ENCODE assay signal across 10 cellular contexts in the genomic region with DNA sequence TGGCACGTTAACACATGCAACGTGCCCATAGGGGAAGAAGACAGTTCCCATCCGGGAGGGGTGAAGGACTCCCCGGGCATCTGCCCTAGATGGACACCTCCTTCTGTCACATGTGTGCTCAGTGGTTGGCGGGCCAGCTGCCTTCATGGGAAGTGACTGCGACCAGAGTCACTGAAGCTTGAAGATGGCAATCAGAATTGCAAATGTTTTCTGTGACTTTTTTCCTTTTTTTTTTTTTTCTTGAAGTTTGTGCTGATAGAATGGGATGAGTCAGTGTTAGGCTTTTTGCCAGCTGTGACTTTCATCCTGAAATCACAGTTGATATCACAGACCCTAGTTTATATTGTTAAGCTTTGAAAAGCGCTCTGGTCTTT.
A peak's percentile ranks its signal among the peaks of the same experiment; 100 is the strongest.
DNase-seq lines count a peak whose midpoint lies in the region; ATAC-seq and TF ChIP-seq lines count a peak whose summit lies in the region.
"Had no signal": no experiment of that assay in that cellular context is flagged by ENCODE, and none has a peak within 500 bp of the region (broad histone marks: within the 10 kb centered on the region; RNA-seq: fewer than 3 reads in every experiment).

No MANE protein-coding gene starts in this region.

- no peak overlapping the region for H3K9ac ChIP-seq in fibroblast of lung (ENCODE audit: insufficient read depth, low read length)

- H3K27ac ChIP-seq in left ventricle myocardium inferior (replicated peaks) (no peak overlapping the region), fibroblast of lung (ENCODE audit: insufficient read depth, low read length) (no peak overlapping the region), upper lobe of right lung (no peak overlapping the region), suprapubic skin (no peak overlapping the region)
- H3K27ac ChIP-seq: body of pancreas had no signal

- WGBS in suprapubic skin, result 65% methylated on average over 7 of the region's 7 CpGs

- H4K20me1 ChIP-seq in fibroblast of lung (ENCODE audit: control insufficient read depth, extremely low read depth, insufficient read depth, low read length), result no peaks in the 10 kb centered on the region

- H3K27me3 ChIP-seq in left ventricle myocardium inferior (ENCODE audit: low read depth) (no peaks in the 10 kb centered on the region), fibroblast of lung (ENCODE audit: control insufficient read depth, insufficient read depth, low read length) (no peaks in the 10 kb centered on the region), upper lobe of right lung (no peaks in the 10 kb centered on the region), suprapubic skin (no peaks in the 10 kb centered on the region)
- H3K27me3 ChIP-seq: body of pancreas had no signal

- TF ChIP-seq POLR2A in suprapubic skin (IDR thresholded peaks at IDR 0.05), result no peak

- H3K4me1 ChIP-seq in left ventricle myocardium inferior (peaks cover 9% of the 10 kb centered on the region), fibroblast of lung (ENCODE audit: control insufficient read depth, extremely low read depth, insufficient read depth, low read length) (no peaks in the 10 kb centered on the region), upper lobe of right lung (no peaks in the 10 kb centered on the region), suprapubic skin (no peaks in the 10 kb centered on the region)
- H3K4me1 ChIP-seq: body of pancreas had no signal

- H3K36me3 ChIP-seq in left ventricle myocardium inferior (peaks cover 76% of the 10 kb centered on the region), fibroblast of lung (ENCODE audit: control insufficient read depth, insufficient read depth, low read length) (no peaks in the 10 kb centered on the region), upper lobe of right lung (peaks cover 77% of the 10 kb centered on the region), suprapubic skin (peaks cover 81% of the 10 kb centered on the region)

- TF ChIP-seq CTCF in left ventricle myocardium inferior (IDR thresholded peaks at IDR 0.05; ENCODE audit: borderline replicate concordance), result no peak
- no peak for TF ChIP-seq CTCF in fibroblast of lung (conservative IDR thresholded peaks at IDR 0.05 in 1 of 2, IDR thresholded peaks at IDR 0.05 in 1 of 2; ENCODE audit: low read depth in 1 of 2, low read length in 2 of 2)
- TF ChIP-seq CTCF in upper lobe of right lung (IDR thresholded peaks at IDR 0.05), result no peak
- no peak for TF ChIP-seq CTCF in suprapubic skin (IDR thresholded peaks at IDR 0.05)

- TF ChIP-seq EP300 in suprapubic skin (IDR thresholded peaks at IDR 0.05), result no peak

- ATAC-seq in Right ventricle myocardium inferior (peak; percentile 16), HG03558 (IDR thresholded peaks at IDR 0.05; ENCODE audit: extremely low read depth, unreplicated experiment) (peak; percentile 76), upper lobe of right lung (peak; percentile 47), GM19452 (IDR thresholded peaks at IDR 0.05; ENCODE audit: unreplicated experiment) (no peak)
- ATAC-seq: body of pancreas had no signal

- intact Hi-C loops in Right ventricle myocardium inferior (cut with DNase I), result no loop called here
- intact Hi-C loops in left ventricle myocardium inferior (cut with micrococcal nuclease), result no loop called here
- intact Hi-C loops in upper lobe of right lung (cut with DNase I), result no loop called here

- H3K4me3 ChIP-seq in left ventricle myocardium inferior (no peak overlapping the region), fibroblast of lung (replicated peaks in 1 of 4; ENCODE audit: control extremely low read depth in 1 of 4, insufficient read depth in 1 of 4, low read depth in 3 of 4, low read length in 4 of 4) (no peak overlapping the region), upper lobe of right lung (no peak overlapping the region), suprapubic skin (no peak overlapping the region)
- H3K4me3 ChIP-seq: body of pancreas had no signal

- H3K4me2 ChIP-seq in fibroblast of lung (ENCODE audit: extremely low read depth, insufficient read depth, low read length), result no peak overlapping the region

- H3K9me3 ChIP-seq in left ventricle myocardium inferior (replicated peaks) (no peaks in the 10 kb centered on the region), fibroblast of lung (ENCODE audit: control insufficient read depth, insufficient read depth, low read depth, low read length) (no peaks in the 10 kb centered on the region), upper lobe of right lung (no peaks in the 10 kb centered on the region), suprapubic skin (no peaks in the 10 kb centered on the region)
- H3K9me3 ChIP-seq: body of pancreas had no signal

- no peak for DNase-seq in Right ventricle myocardium inferior (ENCODE audit: missing footprints)
- DNase-seq in left ventricle myocardium inferior, result no peak
- peak; percentile 50 to 69 for DNase-seq in fibroblast of lung (ENCODE audit: low read depth in 2 of 2)
- no peak for DNase-seq in upper lobe of right lung
- DNase-seq in NCI-H748 (lab: John Stamatoyannopoulos, UW; ENCODE audit: unreplicated experiment), result no peak
- DNase-seq in suprapubic skin (ENCODE audit: low spot score in 2 of 2), result no peak
- DNase-seq: MM.1S had no signal

- no peaks in the 10 kb centered on the region for H3K79me2 ChIP-seq in fibroblast of lung (ENCODE audit: control insufficient read depth, insufficient read depth, low read length)

- H2AFZ ChIP-seq in fibroblast of lung (ENCODE audit: low read length), result no peak overlapping the region

Comparison
In these comparisons a context has a peak if more than half of its experiments do, and no peak if none do; other contexts are left out.
1. DNase-seq: peak in fibroblast of lung (2 of 2); none in Right ventricle myocardium inferior (single experiment), left ventricle myocardium inferior (single experiment), upper lobe of right lung (single experiment), NCI-H748 (single experiment) and suprapubic skin (0 of 2).